31 cellular contexts compared by ENCODE assay signal in the genomic region with DNA sequence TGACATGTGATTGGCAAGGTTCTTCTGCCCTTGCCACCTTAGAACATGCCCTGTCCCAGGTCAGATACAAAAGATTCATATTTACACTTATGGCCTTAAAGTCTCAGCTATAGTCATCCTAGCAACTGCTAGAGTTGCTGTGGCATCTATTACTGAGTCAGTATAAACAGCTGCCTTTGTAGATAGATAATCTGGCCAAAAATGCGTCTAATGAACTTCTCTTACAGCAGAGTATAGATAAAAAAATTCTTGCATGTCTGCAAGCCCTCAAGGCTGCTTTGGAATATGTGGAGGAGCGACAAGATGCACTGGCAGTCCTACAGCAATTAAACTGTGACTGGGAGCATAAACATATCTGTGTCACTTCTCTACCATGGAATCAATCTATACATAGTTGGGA.
"Had no signal": no experiment of that assay in that cellular context is flagged by ENCODE, and none has a peak within 500 bp of the region (broad histone marks: within the 10 kb centered on the region; RNA-seq: fewer than 3 reads in every experiment).

No MANE protein-coding gene starts in this region.

- H3K4me2 ChIP-seq: hepatocyte, neural progenitor cell, smooth muscle cell had no signal

- H3K79me2 ChIP-seq: hepatocyte, parathyroid adenoma had no signal

- H3K4me1 Mint-ChIP-seq: naive B cell; natural killer cell; nephron progenitor cell; neural progenitor cell; stimulated activated memory B cell treated with anti-CD40 and anti-IgM and Interleukin-4, amounts not matched to agents 10 μg/mL and 1 μg/mL and 100 μg/mL, for 72 hours; stimulated activated naive CD8-positive, alpha-beta T cell treated with anti-CD3 and anti-CD28 coated beads, Interleukin-15, amount 100 ng/mL, for 72 hours had no signal

- H3K27ac Mint-ChIP-seq: mesothelial cell of epicardium; naive B cell; natural killer cell; nephron progenitor cell; neural progenitor cell; stimulated activated memory B cell treated with anti-CD40 and anti-IgM and Interleukin-4, amounts not matched to agents 10 μg/mL and 1 μg/mL and 100 μg/mL, for 72 hours; stimulated activated naive CD8-positive, alpha-beta T cell treated with anti-CD3 and anti-CD28 coated beads, Interleukin-15, amount 100 ng/mL, for 72 hours had no signal

- H3K27ac ChIP-seq: hepatocyte, left lung, lower lobe of right lung, neural progenitor cell, neutrophil, parathyroid adenoma, psoas muscle, right atrium auricular region, right lobe of liver, tibial nerve, upper lobe of left lung, vagina had no signal

- H3K4me3 ChIP-seq: hepatocyte, left lung, lower lobe of right lung, neural progenitor cell, psoas muscle, right atrium auricular region, right lobe of liver, smooth muscle cell, tibial nerve, upper lobe of left lung, vagina had no signal

- H3K9me3 ChIP-seq: lower lobe of right lung, neutrophil, psoas muscle, right atrium auricular region, right lobe of liver, vagina had no signal

- H2AFZ ChIP-seq: hepatocyte, neural progenitor cell, parathyroid adenoma had no signal

- DNase-seq: kidney glomerular epithelial cell; left colon; left lung; lower lobe of right lung; mammary epithelial cell; mesendoderm; naive B cell; natural killer cell; nephron progenitor cell; occipital lobe; psoas muscle; right lobe of liver; stimulated activated CD4-positive, alpha-beta T cell treated with anti-CD3 and anti-CD28 coated beads, Interleukin-1b, Interleukin-23, amount 100 ng/mL, for 48 hours; stimulated activated CD4-positive, alpha-beta T cell treated with anti-CD3 and anti-CD28 coated beads, Interleukin-2, amount 100 ng/mL, for 48 hours; stimulated activated CD4-positive, alpha-beta T cell treated with anti-CD3 and anti-CD28 coated beads, Interleukin-4, amount 100 ng/mL, for 4 hours; stimulated activated CD8-positive, alpha-beta memory T cell treated with anti-CD3 and anti-CD28 coated beads, Interleukin-4, amount 100 ng/mL, for 48 hours; stimulated activated naive CD4-positive, alpha-beta T cell treated with Interleukin-2 at 50 U/mL for 16 hours; stimulated activated naive CD8-positive, alpha-beta T cell treated with anti-CD3 and anti-CD28 coated beads, Interleukin-15, amount 100 ng/mL, for 72 hours; substantia nigra; upper lobe of left lung had no signal

- H3K4me1 ChIP-seq: left lung, lower lobe of right lung, neural progenitor cell, parathyroid adenoma, psoas muscle, right atrium auricular region, right lobe of liver, tibial nerve, upper lobe of left lung, vagina had no signal

- H3K9ac ChIP-seq: neural progenitor cell, parathyroid adenoma had no signal

- H3K27me3 Mint-ChIP-seq: naive B cell; stimulated activated memory B cell treated with anti-CD40 and anti-IgM and Interleukin-4, amounts not matched to agents 10 μg/mL and 1 μg/mL and 100 μg/mL, for 72 hours; stimulated activated naive CD8-positive, alpha-beta T cell treated with anti-CD3 and anti-CD28 coated beads, Interleukin-15, amount 100 ng/mL, for 72 hours had no signal

- H3K4me3 Mint-ChIP-seq: mesothelial cell of epicardium; naive B cell; natural killer cell; nephron progenitor cell; neural progenitor cell; stimulated activated memory B cell treated with anti-CD40 and anti-IgM and Interleukin-4, amounts not matched to agents 10 μg/mL and 1 μg/mL and 100 μg/mL, for 72 hours; stimulated activated naive CD8-positive, alpha-beta T cell treated with anti-CD3 and anti-CD28 coated beads, Interleukin-15, amount 100 ng/mL, for 72 hours had no signal

- FAIRE-seq: keratinocyte had no signal

- ATAC-seq: left colon; left lung; lower lobe of right lung; natural killer cell; psoas muscle; right lobe of liver; stimulated activated memory B cell treated with anti-CD40 and anti-IgM and Interleukin-4, amounts not matched to agents 10 μg/mL and 1 μg/mL and 100 μg/mL, for 72 hours; stimulated activated naive CD8-positive, alpha-beta T cell treated with anti-CD3 and anti-CD28 coated beads, Interleukin-15, amount 100 ng/mL, for 72 hours had no signal

- H3K36me3 ChIP-seq: left lung, lower lobe of right lung, neural progenitor cell, neutrophil, right atrium auricular region, right lobe of liver, tibial nerve, upper lobe of left lung, vagina had no signal

- H3K36me3 Mint-ChIP-seq: mesothelial cell of epicardium; naive B cell; neural progenitor cell; stimulated activated memory B cell treated with anti-CD40 and anti-IgM and Interleukin-4, amounts not matched to agents 10 μg/mL and 1 μg/mL and 100 μg/mL, for 72 hours had no signal

- H3K27me3 ChIP-seq: hepatocyte, left lung, neural progenitor cell, neutrophil, right atrium auricular region, right lobe of liver, tibial nerve, upper lobe of left lung, vagina had no signal
